1 cellular context compared by ENCODE assay signal in the genomic region with DNA sequence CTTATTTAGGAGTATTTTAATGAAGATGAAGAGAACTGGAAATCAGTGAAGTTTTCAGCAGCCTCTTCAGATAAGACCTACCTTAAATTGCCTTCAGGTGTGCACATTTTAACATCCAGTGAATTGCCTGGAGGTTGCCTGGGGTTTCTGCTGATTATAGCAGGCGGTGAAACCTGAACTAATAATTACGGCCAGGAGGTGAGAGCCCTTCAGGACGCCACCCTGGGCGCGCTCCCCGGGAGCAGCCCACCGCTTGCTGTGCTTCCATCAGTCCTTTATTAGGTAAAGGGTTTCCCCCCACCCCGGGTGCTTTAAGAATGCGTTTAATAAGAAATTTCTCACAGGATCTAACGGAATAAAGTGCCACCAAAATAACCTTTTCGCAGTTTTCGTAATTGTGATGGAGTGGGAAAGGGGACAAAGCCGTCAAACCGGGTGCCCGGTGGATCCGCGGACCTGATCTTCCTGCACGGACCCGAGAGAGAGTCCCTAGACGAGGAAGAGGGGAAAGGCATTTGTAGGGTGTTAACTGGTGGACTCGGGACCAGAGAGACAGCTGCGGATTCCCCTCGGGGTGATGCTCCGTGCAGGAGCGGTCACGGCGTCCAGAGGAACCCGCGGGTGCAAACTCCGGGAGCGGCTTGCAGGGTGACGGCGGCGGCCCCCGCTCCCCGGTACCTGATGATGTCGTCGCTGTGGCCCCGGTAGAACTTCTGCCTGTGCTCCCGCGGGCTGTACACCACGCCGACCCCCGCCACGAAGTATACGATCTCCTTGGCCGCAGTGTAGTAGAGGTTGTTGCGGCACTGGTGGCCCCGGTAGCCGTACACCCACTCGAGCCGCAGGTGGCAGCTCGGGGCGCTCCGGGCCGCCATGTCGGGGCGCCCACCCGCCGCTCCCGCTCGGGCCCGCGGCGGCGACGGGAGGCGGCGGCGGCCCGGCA.
TF ChIP-seq lines count a peak whose summit lies in the region.

No MANE protein-coding gene starts in this region.

TF ChIP-seq in K562, 482 proteins besides CTCF, POLR2A, EP300 and RAD21:
- TF ChIP-seq NCOA6 (IDR thresholded peaks at IDR 0.05) (peak; percentile 67), ZNF551 (CRISPR knock-in tag; IDR thresholded peaks at IDR 0.05) (no peak), KDM2B (CRISPR knock-in tag; IDR thresholded peaks at IDR 0.05) (peak; percentile 18; the same call in 1 of the 2 replicates), ZNF134 (CRISPR knock-in tag; conservative IDR thresholded peaks at IDR 0.05) (0 out of 2 replicates have a peak, but pooled peaks have one; percentile 49), PURB (CRISPR knock-in tag; IDR thresholded peaks at IDR 0.05; ENCODE audit: low read depth) (no peak), SPI1 (IDR thresholded peaks at IDR 0.05; ENCODE audit: borderline replicate concordance, low read depth, low read length) (no peak), BRF1 (IDR thresholded peaks at IDR 0.05; ENCODE audit: borderline replicate concordance, extremely low read depth, insufficient read length) (no peak), MAFK (IDR thresholded peaks at IDR 0.05; ENCODE audit: low read length) (no peak), ETS2 (tag; IDR thresholded peaks at IDR 0.05; ENCODE audit: borderline replicate concordance, poor library complexity, severe bottlenecking) (no peak), SRSF9 (IDR thresholded peaks at IDR 0.05; ENCODE audit: borderline replicate concordance, low read depth, low read length) (no peak), HMGN3 (IDR thresholded peaks at IDR 0.05; ENCODE audit: borderline replicate concordance, extremely low read depth, insufficient read length, low read depth, low read length) (peak; percentile 13)
